ENCODE assay signal across 7 cellular contexts in genomic region chr7:128103498-128104108, GRCh38.
DNase-seq lines count a peak whose midpoint lies in the region; ATAC-seq and TF ChIP-seq lines count a peak whose summit lies in the region.

No MANE protein-coding gene starts in this region.

- H3K4me3 ChIP-seq in HL-60 (replicated peaks; ENCODE audit: insufficient read depth, low read length) = peak overlapping the region; percentile 54
- H3K4me3 ChIP-seq in ascending aorta = peak overlapping the region; percentile 37 to 58
- peak overlapping the region; percentile 22 to 35 for H3K4me3 ChIP-seq in tibial artery

- H3K27me3 ChIP-seq in HL-60 (ENCODE audit: insufficient read depth, poor library complexity, severe bottlenecking) (no peaks in the 10 kb centered on the region), ascending aorta (no peaks in the 10 kb centered on the region), tibial artery (peaks cover 0 to 34% of the 10 kb centered on the region in 2 donors)

- H3K9me3 ChIP-seq in ascending aorta (no peaks in the 10 kb centered on the region), tibial artery (no peaks in the 10 kb centered on the region)

- no peak for TF ChIP-seq CTCF in HL-60 (IDR thresholded peaks at IDR 0.05; ENCODE audit: insufficient read depth, low read length)
- no peak for TF ChIP-seq CTCF in ascending aorta (IDR thresholded peaks at IDR 0.05)
- no peak for TF ChIP-seq CTCF in tibial artery (IDR thresholded peaks at IDR 0.05)

- peaks cover 0 to 2% of the 10 kb centered on the region in 2 donors for H3K4me1 ChIP-seq in ascending aorta
- peaks cover 0 to 14% (median 9%) of the 10 kb centered on the region in 4 donors for H3K4me1 ChIP-seq in tibial artery

- ATAC-seq in GM18520 (IDR thresholded peaks at IDR 0.05; ENCODE audit: unreplicated experiment) = peak; percentile 42

- DNase-seq in HL-60 (ENCODE audit: low read depth in 1 of 2, low spot score in 1 of 2) (peak in 1 of 2 experiments; percentile 81), ascending aorta (ENCODE audit: low spot score in 2 of 2) (peak in 1 of 2 donors; percentile 67), left kidney (ENCODE audit: low read depth, low spot score) (peak; percentile 32), tibial artery (no peak), NAMALWA (ENCODE audit: low spot score) (no peak), NCI-H82 (lab: John Stamatoyannopoulos, UW) (no peak)

- intact Hi-C loops in ascending aorta (cut with DNase I) = no loop called here
- intact Hi-C loops in tibial artery (cut with DNase I; ENCODE audit: low total_unique reads) = no loop called here

- H3K27ac ChIP-seq in HL-60 (replicated peaks) (peak overlapping the region; percentile 14; the same call in 1 of the 2 replicates), ascending aorta (no peak overlapping the region), tibial artery (no peak overlapping the region)

- H3K36me3 ChIP-seq in ascending aorta = no peaks in the 10 kb centered on the region
- no peaks in the 10 kb centered on the region for H3K36me3 ChIP-seq in tibial artery
